In genomic region chr1:102580806-102581205, GRCh38 we compare ENCODE assay signal across 9 cellular contexts.
"Had no signal": no experiment of that assay in that cellular context is flagged by ENCODE, and none has a peak within 500 bp of the region (broad histone marks: within the 10 kb centered on the region; RNA-seq: fewer than 3 reads in every experiment).

No MANE protein-coding gene starts in this region.

- H3K4me3 ChIP-seq: GM23248, HAP-1 had no signal

- H3K27ac Mint-ChIP-seq: HFFc6, IgD-negative memory B cell had no signal

- H3K9me3 ChIP-seq: HAP-1 had no signal

- H3K4me1 Mint-ChIP-seq: IgD-negative memory B cell had no signal

- H3K4me3 Mint-ChIP-seq: HFFc6, IgD-negative memory B cell had no signal

- H3K36me3 ChIP-seq: HAP-1 had no signal

- H3K4me1 ChIP-seq: HAP-1 had no signal

- H3K27me3 Mint-ChIP-seq: IgD-negative memory B cell had no signal

- FAIRE-seq: HepG2 had no signal

- DNase-seq: GM23248, GOT3, H7, HFFc6, KBM-7 had no signal

- H3K36me3 Mint-ChIP-seq: IgD-negative memory B cell had no signal

- H3K27ac ChIP-seq: GM23248, HL-60 had no signal
